14 cellular contexts compared by ENCODE assay signal in the genomic region with DNA sequence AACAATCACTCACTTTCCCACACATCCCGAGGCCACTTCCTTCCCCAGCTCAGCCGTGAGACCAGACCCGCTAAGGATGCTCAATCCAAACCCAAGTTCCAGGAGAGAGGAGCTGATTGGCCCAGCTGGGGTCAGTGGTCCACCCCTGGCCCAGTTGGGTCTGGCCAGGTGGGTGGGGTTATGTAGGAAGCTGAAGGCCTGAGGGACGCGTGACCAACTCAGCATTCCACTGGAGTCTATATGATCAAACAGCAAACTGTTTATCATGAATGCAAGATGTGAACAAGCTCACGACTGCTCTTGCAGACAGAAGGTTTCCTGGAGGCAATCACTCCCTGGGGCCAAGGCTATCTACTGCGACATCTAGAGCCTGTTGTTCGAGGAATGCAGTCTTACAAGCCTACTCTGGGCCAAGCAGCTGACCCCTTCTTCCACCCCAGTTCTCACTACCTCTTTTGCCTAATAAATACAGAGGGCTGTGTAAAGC. TPM values are rescaled to one million over a fixed set of nuclear protein-coding genes. Genes with fewer than 3 reads are reported as not detected.
DNase-seq lines count a peak whose midpoint lies in the region; ATAC-seq and TF ChIP-seq lines count a peak whose summit lies in the region.
"Had no signal": no experiment of that assay in that cellular context is flagged by ENCODE, and none has a peak within 500 bp of the region (broad histone marks: within the 10 kb centered on the region; RNA-seq: fewer than 3 reads in every experiment).

No MANE protein-coding gene starts in this region.

- WGBS in psoas muscle, 3 donors, result 77 to 82% (median 78%) methylated on average over 8 of the region's 8 CpGs

- H3K9me3 ChIP-seq in DOHH2 (ENCODE audit: control insufficient read depth, insufficient read depth, low read length) (no peaks in the 10 kb centered on the region), psoas muscle (no peaks in the 10 kb centered on the region)
- no peaks in the 10 kb centered on the region for H3K9me3 ChIP-seq in naive thymus-derived CD4-positive, alpha-beta T cell (ENCODE audit: control insufficient read depth in 2 of 3, low read length in 3 of 3)
- H3K9me3 ChIP-seq: right lobe of liver, tibial artery had no signal

- CTCF ChIA-PET in naive thymus-derived CD4-positive, alpha-beta T cell (lab: Charles Lee), result interaction anchor here (0.7 to 4.4 kb wide), 10 partner anchors 9 to 267 kb away, joined by 3 to 40 read pairs (median 5); no protein-coding TSS in a partner anchor

- H3K27ac ChIP-seq in DOHH2 (ENCODE audit: low read depth, low read length) (peak overlapping the region; percentile 61; the same call in 1 of the 2 replicates), psoas muscle (no peak overlapping the region)
- peak overlapping the region; percentile 54 for H3K27ac ChIP-seq in naive thymus-derived CD4-positive, alpha-beta T cell (ENCODE audit: low read depth, low read length)
- H3K27ac ChIP-seq: RWPE1, tibial artery had no signal

- H3K27me3 ChIP-seq in DOHH2 (ENCODE audit: control insufficient read depth, low read length) (no peaks in the 10 kb centered on the region), psoas muscle (ENCODE audit: insufficient read depth in 3 of 3, low read length in 2 of 3) (no peaks in the 10 kb centered on the region)
- no peaks in the 10 kb centered on the region for H3K27me3 ChIP-seq in naive thymus-derived CD4-positive, alpha-beta T cell (ENCODE audit: control insufficient read depth in 2 of 2, insufficient read depth in 2 of 2, low read length in 2 of 2)
- H3K27me3 ChIP-seq: right lobe of liver, tibial artery had no signal

- peak overlapping the region; percentile 68 for H3K4me2 ChIP-seq in DOHH2 (ENCODE audit: low read length)

- H3K27me3 Mint-ChIP-seq in T-helper 2 cell treated with Interferon-gamma antibody and Interleukin-4, amounts not matched to agents 5 μg/mL and 100 μg/mL, for 36 hours (ENCODE audit: low read depth), result no peaks in the 10 kb centered on the region
- peaks cover 5% of the 10 kb centered on the region for H3K27me3 Mint-ChIP-seq in activated T-helper 1 cell treated with anti-CD3 and anti-CD28 coated beads, Interleukin-12 subunit alpha, Interleukin-12 subunit beta, Interleukin-2, Interleukin-4 antibody, amounts not matched to agents 30 ng/mL and 10 ng/mL and 1 ng/mL, durations not matched to agents 14 hours and 24 hours and 36 hours (ENCODE audit: insufficient read depth)
- no peaks in the 10 kb centered on the region for H3K27me3 Mint-ChIP-seq in naive thymus-derived CD4-positive, alpha-beta T cell
- no peaks in the 10 kb centered on the region for H3K27me3 Mint-ChIP-seq in natural killer cell (ENCODE audit: low read depth in 2 of 2)

- intact Hi-C loops in activated T-helper 1 cell treated with anti-CD3 and anti-CD28 coated beads, Interleukin-12 subunit alpha, Interleukin-12 subunit beta, Interleukin-2, Interleukin-4 antibody, amounts not matched to agents 30 ng/mL and 10 ng/mL and 1 ng/mL, durations not matched to agents 14 hours and 24 hours and 36 hours (cut with micrococcal nuclease), result loop anchor here (10.0 kb wide), 1 partner anchor 620 kb away; a partner anchor contains a TSS
- intact Hi-C loops in naive thymus-derived CD4-positive, alpha-beta T cell (cut with micrococcal nuclease), result loop anchor here (5.0 to 10.0 kb wide), 4 partner anchors 107 to 620 kb away; a partner anchor contains a TSS
- intact Hi-C loops in psoas muscle (cut with DNase I), result loop anchor here (5.0 to 10.0 kb wide), 3 partner anchors 370 to 400 kb away; no protein-coding TSS in a partner anchor
- intact Hi-C loops in natural killer cell (cut with micrococcal nuclease), result no loop called here

- no peak overlapping the region for H3K4me3 Mint-ChIP-seq in T-helper 2 cell treated with Interferon-gamma antibody and Interleukin-4, amounts not matched to agents 5 μg/mL and 100 μg/mL, for 36 hours
- no peak overlapping the region for H3K4me3 Mint-ChIP-seq in activated T-helper 1 cell treated with anti-CD3 and anti-CD28 coated beads, Interleukin-12 subunit alpha, Interleukin-12 subunit beta, Interleukin-2, Interleukin-4 antibody, amounts not matched to agents 30 ng/mL and 10 ng/mL and 1 ng/mL, durations not matched to agents 14 hours and 24 hours and 36 hours
- peak overlapping the region in 9 of 10 donors; percentile 56 to 83 (median 77) for H3K4me3 Mint-ChIP-seq in naive thymus-derived CD4-positive, alpha-beta T cell
- no peak overlapping the region for H3K4me3 Mint-ChIP-seq in natural killer cell

- H3K4me3 ChIP-seq in DOHH2 (ENCODE audit: low read length) (no peak overlapping the region), psoas muscle (no peak overlapping the region)
- H3K4me3 ChIP-seq in naive thymus-derived CD4-positive, alpha-beta T cell (ENCODE audit: low read length), result no peak overlapping the region
- H3K4me3 ChIP-seq: HAP-1, right lobe of liver, tibial artery had no signal

- H3K36me3 ChIP-seq in DOHH2 (ENCODE audit: control insufficient read depth, low read length), result no peaks in the 10 kb centered on the region
- no peaks in the 10 kb centered on the region for H3K36me3 ChIP-seq in naive thymus-derived CD4-positive, alpha-beta T cell (ENCODE audit: control insufficient read depth in 2 of 3, insufficient read depth in 3 of 3, low read length in 3 of 3)
- no peaks in the 10 kb centered on the region for H3K36me3 ChIP-seq in psoas muscle (ENCODE audit: insufficient read depth in 1 of 2, low read depth in 1 of 2)
- H3K36me3 ChIP-seq: HAP-1, right lobe of liver, tibial artery had no signal

- peaks cover 5% of the 10 kb centered on the region; the same call in 1 of the 2 replicates for H3F3A ChIP-seq in DOHH2 (ENCODE audit: control insufficient read depth, insufficient read depth)

- H3K79me2 ChIP-seq in DOHH2 (ENCODE audit: control insufficient read depth, low read length), result no peaks in the 10 kb centered on the region

- H3K9me3 Mint-ChIP-seq in T-helper 2 cell treated with Interferon-gamma antibody and Interleukin-4, amounts not matched to agents 5 μg/mL and 100 μg/mL, for 36 hours, result no peaks in the 10 kb centered on the region
- no peaks in the 10 kb centered on the region for H3K9me3 Mint-ChIP-seq in activated T-helper 1 cell treated with anti-CD3 and anti-CD28 coated beads, Interleukin-12 subunit alpha, Interleukin-12 subunit beta, Interleukin-2, Interleukin-4 antibody, amounts not matched to agents 30 ng/mL and 10 ng/mL and 1 ng/mL, durations not matched to agents 14 hours and 24 hours and 36 hours
- H3K9me3 Mint-ChIP-seq in naive thymus-derived CD4-positive, alpha-beta T cell, result no peaks in the 10 kb centered on the region
- no peaks in the 10 kb centered on the region for H3K9me3 Mint-ChIP-seq in natural killer cell
- H3K9me3 Mint-ChIP-seq: activated T-helper 2 cell treated with anti-CD3 and anti-CD28 coated beads, Interferon-gamma antibody, Interleukin-2, Interleukin-4, amounts not matched to agents 10 μg/mL and 5 μg/mL and 100 μg/mL, durations not matched to agents 14 hours and 24 hours and 36 hours had no signal

- H3K27ac Mint-ChIP-seq in T-helper 2 cell treated with Interferon-gamma antibody and Interleukin-4, amounts not matched to agents 5 μg/mL and 100 μg/mL, for 36 hours, result peak overlapping the region; percentile 83
- H3K27ac Mint-ChIP-seq in activated T-helper 1 cell treated with anti-CD3 and anti-CD28 coated beads, Interleukin-12 subunit alpha, Interleukin-12 subunit beta, Interleukin-2, Interleukin-4 antibody, amounts not matched to agents 30 ng/mL and 10 ng/mL and 1 ng/mL, durations not matched to agents 14 hours and 24 hours and 36 hours, result peak overlapping the region; percentile 74
- peak overlapping the region; percentile 89 to 99 (median 96) for H3K27ac Mint-ChIP-seq in naive thymus-derived CD4-positive, alpha-beta T cell
- H3K27ac Mint-ChIP-seq in natural killer cell, result peak overlapping the region in 1 of 2 donors; percentile 50
- H3K27ac Mint-ChIP-seq: brain had no signal

- no peaks in the 10 kb centered on the region for H3K36me3 Mint-ChIP-seq in T-helper 2 cell treated with Interferon-gamma antibody and Interleukin-4, amounts not matched to agents 5 μg/mL and 100 μg/mL, for 36 hours (ENCODE audit: low read depth)
- H3K36me3 Mint-ChIP-seq in activated T-helper 1 cell treated with anti-CD3 and anti-CD28 coated beads, Interleukin-12 subunit alpha, Interleukin-12 subunit beta, Interleukin-2, Interleukin-4 antibody, amounts not matched to agents 30 ng/mL and 10 ng/mL and 1 ng/mL, durations not matched to agents 14 hours and 24 hours and 36 hours (ENCODE audit: low read depth), result no peaks in the 10 kb centered on the region
- no peaks in the 10 kb centered on the region for H3K36me3 Mint-ChIP-seq in naive thymus-derived CD4-positive, alpha-beta T cell
- no peaks in the 10 kb centered on the region for H3K36me3 Mint-ChIP-seq in natural killer cell
- H3K36me3 Mint-ChIP-seq: brain had no signal

- no peaks in the 10 kb centered on the region for H3K9me2 ChIP-seq in DOHH2 (replicated peaks; ENCODE audit: control insufficient read depth, low read length)

- TF ChIP-seq CTCF in DOHH2 (IDR thresholded peaks at IDR 0.05; ENCODE audit: low read depth, low read length, poor library complexity, severe bottlenecking), result no peak
- TF ChIP-seq CTCF in psoas muscle (IDR thresholded peaks at IDR 0.05), result no peak
- TF ChIP-seq CTCF in natural killer cell (IDR thresholded peaks at IDR 0.05), result no peak

- no peak for DNase-seq in T-helper 2 cell treated with Interferon-gamma antibody and Interleukin-4, amounts not matched to agents 5 μg/mL and 100 μg/mL, for 36 hours (ENCODE audit: low spot score)
- DNase-seq in T-helper 2 cell (no peak), psoas muscle (no peak), natural killer cell (no peak)
- DNase-seq in activated T-helper 1 cell treated with anti-CD3 and anti-CD28 coated beads, Interleukin-12 subunit alpha, Interleukin-12 subunit beta, Interleukin-2, Interleukin-4 antibody, amounts not matched to agents 30 ng/mL and 10 ng/mL and 1 ng/mL, durations not matched to agents 14 hours and 24 hours and 36 hours (ENCODE audit: low spot score), result no peak
- no peak for DNase-seq in naive thymus-derived CD4-positive, alpha-beta T cell
- DNase-seq: tibial artery had no signal

- POLR2A ChIA-PET in naive thymus-derived CD4-positive, alpha-beta T cell (lab: Charles Lee), result interaction anchor here (0.5 to 3.4 kb wide), 12 partner anchors 8 to 378 kb away, joined by 3 to 26 read pairs (median 4); a partner anchor contains a TSS

- ATAC-seq in naive thymus-derived CD4-positive, alpha-beta T cell, result no peak
- ATAC-seq in psoas muscle, result no peak
- no peak for ATAC-seq in HG03039 (IDR thresholded peaks at IDR 0.05; ENCODE audit: unreplicated experiment)
- ATAC-seq in natural killer cell, result no peak

- no peaks in the 10 kb centered on the region for H4K20me1 ChIP-seq in DOHH2 (ENCODE audit: control insufficient read depth, insufficient read depth, low read depth, low read length)

- peaks cover 36% of the 10 kb centered on the region for H3K4me1 Mint-ChIP-seq in T-helper 2 cell treated with Interferon-gamma antibody and Interleukin-4, amounts not matched to agents 5 μg/mL and 100 μg/mL, for 36 hours (ENCODE audit: low read depth)
- H3K4me1 Mint-ChIP-seq in activated T-helper 1 cell treated with anti-CD3 and anti-CD28 coated beads, Interleukin-12 subunit alpha, Interleukin-12 subunit beta, Interleukin-2, Interleukin-4 antibody, amounts not matched to agents 30 ng/mL and 10 ng/mL and 1 ng/mL, durations not matched to agents 14 hours and 24 hours and 36 hours (ENCODE audit: low read depth), result peaks cover 34% of the 10 kb centered on the region
- H3K4me1 Mint-ChIP-seq in naive thymus-derived CD4-positive, alpha-beta T cell, result peaks cover 26 to 45% (median 33%) of the 10 kb centered on the region in 7 donors
- H3K4me1 Mint-ChIP-seq in natural killer cell, result peaks cover 5 to 17% of the 10 kb centered on the region in 2 donors
- H3K4me1 Mint-ChIP-seq: brain had no signal

- H3K4me1 ChIP-seq in DOHH2 (ENCODE audit: control insufficient read depth, low read length), result peaks cover 63% of the 10 kb centered on the region
- peaks cover 17 to 31% of the 10 kb centered on the region in 2 donors for H3K4me1 ChIP-seq in naive thymus-derived CD4-positive, alpha-beta T cell (ENCODE audit: control insufficient read depth in 2 of 2, insufficient read depth in 2 of 2, low read length in 2 of 2)
- H3K4me1 ChIP-seq in psoas muscle, result peaks cover 8% of the 10 kb centered on the region
- H3K4me1 ChIP-seq: HAP-1, right lobe of liver, tibial artery had no signal

RNA-seq across cellular contexts. Expression of a gene that starts 4.9 kb away (rescaled TPM):
- 168 and 172 TPM in 2 replicates for total RNA-seq in activated T-helper 1 cell treated with anti-CD3 and anti-CD28 coated beads, Interleukin-12 subunit alpha, Interleukin-12 subunit beta, Interleukin-2, Interleukin-4 antibody, amounts not matched to agents 30 ng/mL and 10 ng/mL and 1 ng/mL, durations not matched to agents 14 hours and 24 hours and 36 hours
- total RNA-seq in naive thymus-derived CD4-positive, alpha-beta T cell, result 100 to 1,000 TPM in 2 of 5 experiments, 10 to 100 TPM in 3; 81.1 to 181 (median 85.8) TPM
- polyA plus RNA-seq in naive thymus-derived CD4-positive, alpha-beta T cell, result 1 to 10 TPM; 1.2 to 4.7 TPM
- 100 to 1,000 TPM; 234 to 319 (median 272) TPM for total RNA-seq in psoas muscle
- polyA plus RNA-seq in psoas muscle, result 100 to 1,000 TPM in 1 of 3 donors, 10 to 100 TPM in 2; 72.3 to 268 (median 93.1) TPM
- total RNA-seq in natural killer cell, result 100 to 1,000 TPM; 210 to 224 (median 222) TPM

Comparison
In these comparisons a context has a peak if more than half of its experiments do, and no peak if none do; other contexts are left out.
1. H3K4me3 Mint-ChIP-seq: peak in naive thymus-derived CD4-positive, alpha-beta T cell (9 of 10); none in T-helper 2 cell treated with Interferon-gamma antibody and Interleukin-4, amounts not matched to agents 5 μg/mL and 100 μg/mL, for 36 hours (single experiment), activated T-helper 1 cell treated with anti-CD3 and anti-CD28 coated beads, Interleukin-12 subunit alpha, Interleukin-12 subunit beta, Interleukin-2, Interleukin-4 antibody, amounts not matched to agents 30 ng/mL and 10 ng/mL and 1 ng/mL, durations not matched to agents 14 hours and 24 hours and 36 hours (single experiment) and natural killer cell (single experiment).